ENCODE assay signal across 1 cellular context in genomic region chr11:1879342-1879940, GRCh38.
TF ChIP-seq lines count a peak whose summit lies in the region.

No MANE protein-coding gene starts in this region.

TF ChIP-seq in SK-N-SH treated with all-trans-retinoic acid at 6 μM for 48 hours, 23 proteins besides CTCF, POLR2A, EP300 and RAD21 (continued from another document):
- no peak for TF ChIP-seq CREB5 (CRISPR knock-in tag; IDR thresholded peaks at IDR 0.05; ENCODE audit: low read depth)
- no peak for TF ChIP-seq ESRRG (CRISPR knock-in tag; IDR thresholded peaks at IDR 0.05)
- no peak for TF ChIP-seq TSHZ2 (CRISPR knock-in tag; IDR thresholded peaks at IDR 0.05)
- TF ChIP-seq POU6F1 (CRISPR knock-in tag; IDR thresholded peaks at IDR 0.05; ENCODE audit: borderline replicate concordance, low read depth): no peak
- TF ChIP-seq ARNTL (CRISPR knock-in tag; IDR thresholded peaks at IDR 0.05; ENCODE audit: borderline replicate concordance, low read depth): no peak
